Comparison of ENCODE assay signal across 19 cellular contexts in the genomic region with DNA sequence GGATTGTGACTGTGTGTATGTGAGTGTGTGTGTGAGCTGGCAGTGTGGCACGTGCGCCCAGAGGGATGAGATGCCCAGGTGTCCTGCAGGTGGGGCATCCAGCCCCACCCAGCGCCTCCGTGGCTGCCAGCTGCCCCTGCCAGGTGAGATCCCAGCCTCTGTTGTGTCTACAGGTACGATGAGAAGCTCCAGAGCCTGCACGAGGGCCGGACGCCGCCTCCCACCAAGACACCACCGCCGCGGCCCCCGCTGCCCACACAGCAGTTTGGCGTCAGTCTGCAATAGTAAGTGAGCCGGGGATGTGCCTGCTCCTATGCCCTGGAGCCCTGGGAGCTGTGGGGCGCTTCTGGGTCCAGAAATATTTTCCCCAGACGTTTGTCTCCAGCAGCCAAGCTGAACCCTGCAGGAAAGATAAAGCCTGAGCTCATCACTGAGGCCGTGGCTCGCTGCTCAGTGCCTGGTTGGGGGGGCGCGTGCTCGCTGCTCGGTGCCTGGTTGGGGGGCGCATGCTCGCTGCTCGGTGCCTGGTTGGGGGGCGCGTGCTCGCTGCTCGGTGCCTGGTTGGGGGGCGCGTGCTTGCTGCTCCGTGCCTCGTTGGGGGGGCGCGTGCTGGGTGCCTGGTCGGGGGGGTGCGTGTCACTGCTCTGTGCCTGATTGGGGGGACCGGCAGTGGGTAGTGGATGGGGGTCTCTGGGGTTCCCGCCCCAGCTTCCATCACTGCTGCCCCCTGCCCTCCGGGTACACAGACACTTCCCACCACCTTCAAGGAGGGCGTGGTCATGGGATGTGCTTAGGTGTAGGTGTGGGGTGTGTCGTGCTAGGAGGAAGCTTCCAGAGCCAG.
"Had no signal": no experiment of that assay in that cellular context is flagged by ENCODE, and none has a peak within 500 bp of the region (broad histone marks: within the 10 kb centered on the region; RNA-seq: fewer than 3 reads in every experiment).

No MANE protein-coding gene starts in this region.

- H3K36me3 ChIP-seq: heart right ventricle, left lung, lower lobe of right lung, tibial nerve, upper lobe of right lung, vagina had no signal

- H3K4me1 Mint-ChIP-seq: mesothelial cell of epicardium; stimulated activated naive B cell treated with anti-CD40 and anti-IgM and Interleukin-4, amounts not matched to agents 10 μg/mL and 1 μg/mL and 100 μg/mL, for 72 hours had no signal

- H3K36me3 Mint-ChIP-seq: memory B cell; stimulated activated naive B cell treated with anti-CD40 and anti-IgM and Interleukin-4, amounts not matched to agents 10 μg/mL and 1 μg/mL and 100 μg/mL, for 72 hours had no signal

- H3K9me3 ChIP-seq: left lung, lower lobe of right lung, testis, tibial nerve, upper lobe of right lung, vagina had no signal

- DNase-seq: effector memory CD4-positive, alpha-beta T cell; heart right ventricle; hypothalamus; lower lobe of right lung; stimulated activated CD4-positive, alpha-beta T cell treated with anti-CD3 and anti-CD28 coated beads, Interleukin-15, amount 100 ng/mL, for 24 hours; stimulated activated CD4-positive, alpha-beta T cell treated with anti-CD3 and anti-CD28 coated beads, Interleukin-1b, Interleukin-23, amount 100 ng/mL, for 48 hours; stimulated activated CD4-positive, alpha-beta T cell treated with anti-CD3 and anti-CD28 coated beads, Interleukin-4, amount 100 ng/mL, for 24 hours; stimulated activated naive B cell treated with anti-CD40 and anti-IgM and Interleukin-4, amounts not matched to agents 10 μg/mL and 1 μg/mL and 100 μg/mL, for 72 hours; stimulated activated naive CD8-positive, alpha-beta T cell treated with anti-CD3 and anti-CD28 coated beads, Interleukin-15, amount 100 ng/mL, for 72 hours; testis; upper lobe of right lung had no signal

- H3K27ac Mint-ChIP-seq: memory B cell; mesothelial cell of epicardium; nephron; stimulated activated naive B cell treated with anti-CD40 and anti-IgM and Interleukin-4, amounts not matched to agents 10 μg/mL and 1 μg/mL and 100 μg/mL, for 72 hours; stimulated activated naive CD8-positive, alpha-beta T cell treated with anti-CD3 and anti-CD28 coated beads, Interleukin-15, amount 100 ng/mL, for 72 hours had no signal

- H3K4me3 Mint-ChIP-seq: memory B cell; mesothelial cell of epicardium; nephron; stimulated activated naive B cell treated with anti-CD40 and anti-IgM and Interleukin-4, amounts not matched to agents 10 μg/mL and 1 μg/mL and 100 μg/mL, for 72 hours; stimulated activated naive CD8-positive, alpha-beta T cell treated with anti-CD3 and anti-CD28 coated beads, Interleukin-15, amount 100 ng/mL, for 72 hours had no signal

- H3K9me3 Mint-ChIP-seq: memory B cell; mesothelial cell of epicardium; nephron; stimulated activated naive B cell treated with anti-CD40 and anti-IgM and Interleukin-4, amounts not matched to agents 10 μg/mL and 1 μg/mL and 100 μg/mL, for 72 hours; stimulated activated naive CD8-positive, alpha-beta T cell treated with anti-CD3 and anti-CD28 coated beads, Interleukin-15, amount 100 ng/mL, for 72 hours had no signal

- ATAC-seq: esophagus mucosa; heart right ventricle; left lung; lower lobe of right lung; right cardiac atrium; stimulated activated naive B cell treated with anti-CD40 and anti-IgM and Interleukin-4, amounts not matched to agents 10 μg/mL and 1 μg/mL and 100 μg/mL, for 72 hours; stimulated activated naive CD8-positive, alpha-beta T cell treated with anti-CD3 and anti-CD28 coated beads, Interleukin-15, amount 100 ng/mL, for 72 hours; upper lobe of right lung had no signal

- H3K4me1 ChIP-seq: left lung, lower lobe of right lung, upper lobe of right lung, vagina had no signal

- H3K27me3 ChIP-seq: testis, tibial nerve, vagina had no signal

- H3K4me3 ChIP-seq: heart right ventricle, left lung, lower lobe of right lung, testis, tibial nerve, upper lobe of right lung, vagina had no signal

- H3K27ac ChIP-seq: heart right ventricle, left lung, lower lobe of right lung, testis, tibial nerve, upper lobe of right lung, vagina had no signal
